11 cellular contexts compared by ENCODE assay signal in the genomic region with DNA sequence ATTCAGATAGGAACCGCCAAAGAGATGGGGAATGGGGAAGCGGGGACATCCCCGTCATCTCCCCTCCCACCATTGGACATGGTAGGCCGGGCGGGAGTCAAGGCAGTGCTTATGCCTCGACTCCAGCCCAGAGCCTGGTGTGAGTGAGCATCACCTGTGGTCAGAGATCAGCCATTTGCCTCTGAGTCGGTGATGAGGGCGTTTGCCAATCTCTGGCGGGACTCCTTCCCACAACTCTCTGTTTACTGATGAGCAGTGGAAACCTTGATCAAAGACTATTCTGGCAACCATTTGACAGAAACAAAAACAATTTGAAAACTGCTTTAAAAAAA.
A peak's percentile ranks its signal among the peaks of the same experiment; 100 is the strongest.
DNase-seq lines count a peak whose midpoint lies in the region; ATAC-seq, FAIRE-seq and TF ChIP-seq lines count a peak whose summit lies in the region.
"Had no signal": no experiment of that assay in that cellular context is flagged by ENCODE, and none has a peak within 500 bp of the region (broad histone marks: within the 10 kb centered on the region; RNA-seq: fewer than 3 reads in every experiment).

No MANE protein-coding gene starts in this region.

- H3K4me3 Mint-ChIP-seq in T-helper 2 cell treated with Interferon-gamma antibody and Interleukin-4, amounts not matched to agents 5 μg/mL and 100 μg/mL, for 36 hours, result peak overlapping the region; percentile 57
- H3K4me3 Mint-ChIP-seq in neural crest cell, result peak overlapping the region; percentile 70

- H3K27me3 Mint-ChIP-seq in T-helper 2 cell treated with Interferon-gamma antibody and Interleukin-4, amounts not matched to agents 5 μg/mL and 100 μg/mL, for 36 hours (ENCODE audit: low read depth), result peaks cover 77% of the 10 kb centered on the region
- peaks cover 19% of the 10 kb centered on the region for H3K27me3 Mint-ChIP-seq in neural crest cell (ENCODE audit: low read depth)

- H3K4me3 ChIP-seq in bronchial epithelial cell (ENCODE audit: low read depth, low read length), result no peak overlapping the region

- H3K27ac Mint-ChIP-seq in T-helper 2 cell treated with Interferon-gamma antibody and Interleukin-4, amounts not matched to agents 5 μg/mL and 100 μg/mL, for 36 hours, result no peak overlapping the region
- no peak overlapping the region for H3K27ac Mint-ChIP-seq in neural crest cell (ENCODE audit: unreplicated experiment)

- TF ChIP-seq CTCF in bronchial epithelial cell (IDR thresholded peaks at IDR 0.05; ENCODE audit: insufficient read depth, low read length, severe bottlenecking) (no peak), neural crest cell (conservative IDR thresholded peaks at IDR 0.05) (no peak)

- peaks cover 19% of the 10 kb centered on the region for H3K9me3 Mint-ChIP-seq in T-helper 2 cell treated with Interferon-gamma antibody and Interleukin-4, amounts not matched to agents 5 μg/mL and 100 μg/mL, for 36 hours
- peaks cover 12% of the 10 kb centered on the region for H3K9me3 Mint-ChIP-seq in neural crest cell

- H3K27me3 ChIP-seq in bronchial epithelial cell (ENCODE audit: control insufficient read depth, insufficient read depth, low read length), result no peaks in the 10 kb centered on the region
- H3K27me3 ChIP-seq: tibial nerve had no signal

- FAIRE-seq in bronchial epithelial cell (lab: Jason Lieb, UNC), result no peak
- FAIRE-seq: colon had no signal

- DNase-seq in T-helper 2 cell treated with Interferon-gamma antibody and Interleukin-4, amounts not matched to agents 5 μg/mL and 100 μg/mL, for 36 hours (ENCODE audit: low spot score), result peak; percentile 23
- DNase-seq in T-helper 2 cell (no peak), LHCN-M2 (ENCODE audit: low read depth) (peak; percentile 27), bronchial epithelial cell (ENCODE audit: low read depth) (peak; percentile 32), neural crest cell (ENCODE audit: low read depth, low spot score) (no peak), SIG-M5 treated with dmso at 0.1 percent for 504 hours (lab: John Stamatoyannopoulos, UW; ENCODE audit: unreplicated experiment) (no peak), DMS153 treated with DMSO at 0.1 percent for 48 hours (lab: John Stamatoyannopoulos, UW; ENCODE audit: unreplicated experiment) (no peak)
- DNase-seq: DMS 273 treated with DMSO at 0.1 percent for 48 hours had no signal

- peaks cover 4% of the 10 kb centered on the region for H3K36me3 Mint-ChIP-seq in T-helper 2 cell treated with Interferon-gamma antibody and Interleukin-4, amounts not matched to agents 5 μg/mL and 100 μg/mL, for 36 hours (ENCODE audit: low read depth)
- peaks cover 9% of the 10 kb centered on the region for H3K36me3 Mint-ChIP-seq in neural crest cell (ENCODE audit: low read depth)

- peaks cover 15% of the 10 kb centered on the region for H3K4me1 Mint-ChIP-seq in T-helper 2 cell treated with Interferon-gamma antibody and Interleukin-4, amounts not matched to agents 5 μg/mL and 100 μg/mL, for 36 hours (ENCODE audit: low read depth)
- peaks cover 50% of the 10 kb centered on the region for H3K4me1 Mint-ChIP-seq in neural crest cell

- H3K36me3 ChIP-seq in bronchial epithelial cell (ENCODE audit: control insufficient read depth, insufficient read depth, low read length), result no peaks in the 10 kb centered on the region
- H3K36me3 ChIP-seq: tibial nerve had no signal

- ATAC-seq in HG03460 (IDR thresholded peaks at IDR 0.05; ENCODE audit: unreplicated experiment), result no peak

Comparison
In these comparisons a context has a peak if more than half of its experiments do, and no peak if none do; other contexts are left out.
1. DNase-seq: peak in T-helper 2 cell treated with Interferon-gamma antibody and Interleukin-4, amounts not matched to agents 5 μg/mL and 100 μg/mL, for 36 hours (single experiment), LHCN-M2 (single experiment) and bronchial epithelial cell (single experiment); none in T-helper 2 cell (0 of 5), neural crest cell (single experiment), SIG-M5 treated with dmso at 0.1 percent for 504 hours (single experiment) and DMS153 treated with DMSO at 0.1 percent for 48 hours (single experiment).